ENCODE assay signal across 16 cellular contexts in the genomic region with DNA sequence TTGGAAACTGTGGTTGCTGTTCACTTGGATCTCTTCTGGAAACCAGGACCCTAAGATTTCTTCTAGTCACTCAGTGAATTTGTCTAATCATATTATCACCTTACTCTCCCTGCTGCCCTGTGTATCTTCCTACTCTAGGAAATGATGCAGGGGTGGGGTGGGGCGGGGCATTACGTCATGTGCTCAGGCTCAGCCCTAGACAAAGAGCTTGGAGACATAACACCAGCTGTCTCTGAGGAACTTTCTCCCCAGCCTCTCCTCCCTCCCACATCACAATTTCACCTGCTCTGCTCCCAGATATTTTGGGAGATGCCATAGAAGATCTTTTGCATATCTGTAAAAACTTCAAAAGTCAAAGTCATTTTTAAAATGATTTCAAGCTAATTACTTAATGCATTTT.
"Had no signal": no experiment of that assay in that cellular context is flagged by ENCODE, and none has a peak within 500 bp of the region (broad histone marks: within the 10 kb centered on the region; RNA-seq: fewer than 3 reads in every experiment).

No MANE protein-coding gene starts in this region.

- H3K36me3 ChIP-seq: colonic mucosa, gastrocnemius medialis, heart right ventricle, left ventricle myocardium inferior, upper lobe of right lung had no signal

- H3K4me3 ChIP-seq: body of pancreas, colonic mucosa, gastrocnemius medialis, heart right ventricle, left ventricle myocardium inferior, neural progenitor cell, upper lobe of right lung had no signal

- H3K4me2 ChIP-seq: neural progenitor cell had no signal

- H3K27me3 ChIP-seq: body of pancreas, colonic mucosa, gastrocnemius medialis, neural progenitor cell, upper lobe of right lung had no signal

- H3K9me3 ChIP-seq: body of pancreas, colonic mucosa, gastrocnemius medialis, heart right ventricle, left ventricle myocardium inferior, upper lobe of right lung had no signal

- H3K4me1 ChIP-seq: body of pancreas, colonic mucosa, gastrocnemius medialis, heart right ventricle, left ventricle myocardium inferior, neural progenitor cell, upper lobe of right lung had no signal

- H2AFZ ChIP-seq: neural progenitor cell had no signal

- H3K9ac ChIP-seq: neural progenitor cell had no signal

- H3K27ac ChIP-seq: body of pancreas, colonic mucosa, gastrocnemius medialis, heart right ventricle, left ventricle myocardium inferior, neural progenitor cell, upper lobe of right lung had no signal

- DNase-seq: activated CD4-positive, alpha-beta T cell treated with anti-CD3 and anti-CD28 coated beads, Interleukin-2, amount 10 ng/mL, durations not matched to agents 7 days and 5 days; activated CD8-positive, alpha-beta T cell treated with anti-CD3 and anti-CD28 coated beads, Interleukin-2, amount 10 ng/mL, durations not matched to agents 7 days and 5 days; activated naive CD4-positive, alpha-beta T cell treated with anti-CD3 and anti-CD28 coated beads for 36 hours; activated T-cell treated with anti-CD3 and anti-CD28 coated beads, Interleukin-2, amount 50 U/mL, for 24 hours; body of pancreas; colonic mucosa; endodermal cell; gastrocnemius medialis; heart right ventricle; left ventricle myocardium inferior; mammary epithelial cell; naive thymus-derived CD4-positive, alpha-beta T cell; stimulated activated naive CD4-positive, alpha-beta T cell; T1000; upper lobe of right lung had no signal
